8 cellular contexts compared by ENCODE assay signal in genomic region chr20:19828233-19828632, GRCh38.
A peak's percentile ranks its signal among the peaks of the same experiment; 100 is the strongest.
DNase-seq lines count a peak whose midpoint lies in the region; ATAC-seq and TF ChIP-seq lines count a peak whose summit lies in the region.

No MANE protein-coding gene starts in this region.

- H3K4me1 ChIP-seq in naive thymus-derived CD4-positive, alpha-beta T cell (ENCODE audit: control insufficient read depth in 2 of 2, insufficient read depth in 2 of 2, low read length in 2 of 2) = no peaks in the 10 kb centered on the region
- H3K4me1 ChIP-seq in prostate gland (replicated peaks) = no peaks in the 10 kb centered on the region

- H3K36me3 Mint-ChIP-seq in naive thymus-derived CD4-positive, alpha-beta T cell = no peaks in the 10 kb centered on the region

- intact Hi-C loops in naive thymus-derived CD4-positive, alpha-beta T cell (cut with micrococcal nuclease) = no loop called here
- intact Hi-C loops in prostate gland (cut with DNase I) = no loop called here

- no peaks in the 10 kb centered on the region for H3K36me3 ChIP-seq in naive thymus-derived CD4-positive, alpha-beta T cell (ENCODE audit: control insufficient read depth in 2 of 3, insufficient read depth in 3 of 3, low read length in 3 of 3)
- H3K36me3 ChIP-seq in prostate gland = no peaks in the 10 kb centered on the region

- peak; percentile 92 for DNase-seq in A172 (ENCODE audit: low spot score)
- peak; percentile 65 for DNase-seq in NB4 (ENCODE audit: low read depth)
- peak; percentile 27 for DNase-seq in astrocyte of the hippocampus (ENCODE audit: low read depth, low spot score)
- DNase-seq in naive thymus-derived CD4-positive, alpha-beta T cell = no peak
- no peak for DNase-seq in prostate gland (ENCODE audit: low spot score)
- DNase-seq in NCI-H2081 treated with DMSO at 0.1 percent for 48 hours (lab: John Stamatoyannopoulos, UW) = no peak

- H3K4me1 Mint-ChIP-seq in naive thymus-derived CD4-positive, alpha-beta T cell = peaks cover 0 to 12% (median 5%) of the 10 kb centered on the region in 7 donors

- H3K27me3 ChIP-seq in naive thymus-derived CD4-positive, alpha-beta T cell (ENCODE audit: control insufficient read depth in 2 of 2, insufficient read depth in 2 of 2, low read length in 2 of 2) = no peaks in the 10 kb centered on the region
- no peaks in the 10 kb centered on the region for H3K27me3 ChIP-seq in prostate gland (replicated peaks; ENCODE audit: insufficient read depth)

- CTCF ChIA-PET in naive thymus-derived CD4-positive, alpha-beta T cell (lab: Charles Lee) = no interaction called here

- no peak overlapping the region for H3K27ac ChIP-seq in naive thymus-derived CD4-positive, alpha-beta T cell (ENCODE audit: low read depth, low read length)
- no peak overlapping the region for H3K27ac ChIP-seq in prostate gland

- no peaks in the 10 kb centered on the region for H3K9me3 ChIP-seq in naive thymus-derived CD4-positive, alpha-beta T cell (ENCODE audit: control insufficient read depth in 2 of 3, low read length in 3 of 3)
- no peaks in the 10 kb centered on the region for H3K9me3 ChIP-seq in prostate gland

- TF ChIP-seq CTCF in GM12873 (IDR thresholded peaks at IDR 0.05; ENCODE audit: insufficient read depth, low read depth, low read length, missing control alignments) (peak; percentile 16), NB4 (IDR thresholded peaks at IDR 0.05; ENCODE audit: low read depth, low read length) (peak; percentile 16), prostate gland (IDR thresholded peaks at IDR 0.05) (no peak)

- WGBS in prostate gland = 78% methylated on average over 4 of the region's 4 CpGs

- POLR2A ChIA-PET in naive thymus-derived CD4-positive, alpha-beta T cell (lab: Charles Lee) = no interaction called here

- H3K27ac Mint-ChIP-seq in naive thymus-derived CD4-positive, alpha-beta T cell = peak overlapping the region in 2 of 9 donors; percentile 16 to 60

- peaks cover 0 to 3% (median 0%) of the 10 kb centered on the region in 11 donors for H3K9me3 Mint-ChIP-seq in naive thymus-derived CD4-positive, alpha-beta T cell

- TF ChIP-seq POLR2A in NB4 (IDR thresholded peaks at IDR 0.05; ENCODE audit: extremely low read depth, insufficient read length) (no peak), prostate gland (IDR thresholded peaks at IDR 0.05) (no peak)

- H3K27me3 Mint-ChIP-seq in naive thymus-derived CD4-positive, alpha-beta T cell = peaks cover 0 to 24% (median 10%) of the 10 kb centered on the region in 5 donors

- peak overlapping the region in 4 of 10 donors; percentile 14 to 37 (median 28) for H3K4me3 Mint-ChIP-seq in naive thymus-derived CD4-positive, alpha-beta T cell

- ATAC-seq in HG02623 (IDR thresholded peaks at IDR 0.05; ENCODE audit: unreplicated experiment) = peak; percentile 83
- peak; percentile 85 for ATAC-seq in naive thymus-derived CD4-positive, alpha-beta T cell

- H3K4me3 ChIP-seq in NB4 (ENCODE audit: low read depth, low read length) = no peak overlapping the region
- no peak overlapping the region for H3K4me3 ChIP-seq in naive thymus-derived CD4-positive, alpha-beta T cell (ENCODE audit: low read length)
- no peak overlapping the region for H3K4me3 ChIP-seq in prostate gland

Comparison
In these comparisons a context has a peak if more than half of its experiments do, and no peak if none do; other contexts are left out.
1. DNase-seq: peak in A172 (single experiment), NB4 (single experiment) and astrocyte of the hippocampus (single experiment); none in naive thymus-derived CD4-positive, alpha-beta T cell (0 of 9), prostate gland (single experiment) and NCI-H2081 treated with DMSO at 0.1 percent for 48 hours (single experiment).
2. CTCF ChIP-seq: peak in GM12873 (single experiment) and NB4 (single experiment); none in prostate gland (0 of 4).